ENCODE assay signal across 1 cellular context in genomic region chr17:79778504-79779087, GRCh38.
A peak's percentile ranks its signal among the peaks of the same experiment; 100 is the strongest.
TF ChIP-seq lines count a peak whose summit lies in the region.

No MANE protein-coding gene starts in this region.

TF ChIP-seq in HepG2, 621 proteins besides CTCF, POLR2A, EP300 and RAD21 (continues in another document):
- no peak for TF ChIP-seq HNF1A (IDR thresholded peaks at IDR 0.05; ENCODE audit: low read depth)
- TF ChIP-seq HNF1A (CRISPR knock-in tag; IDR thresholded peaks at IDR 0.05; ENCODE audit: borderline replicate concordance): no peak
- peak; percentile 27; the same call in 1 of the 2 replicates for TF ChIP-seq ZNF446 (CRISPR knock-in tag; IDR thresholded peaks at IDR 0.05)
- TF ChIP-seq ZNF709 (CRISPR knock-in tag; IDR thresholded peaks at IDR 0.05): no peak
- no peak for TF ChIP-seq GTF3A (CRISPR knock-in tag; conservative IDR thresholded peaks at IDR 0.05)
- TF ChIP-seq ZC3H13 (CRISPR knock-in tag; IDR thresholded peaks at IDR 0.05): no peak; the same call in 1 of the 2 replicates
- TF ChIP-seq ZNF253 (CRISPR knock-in tag; IDR thresholded peaks at IDR 0.05; ENCODE audit: borderline replicate concordance): no peak
- TF ChIP-seq ZBTB38 (CRISPR knock-in tag; IDR thresholded peaks at IDR 0.05): no peak
- TF ChIP-seq ZIK1 (CRISPR knock-in tag; IDR thresholded peaks at IDR 0.05; ENCODE audit: borderline replicate concordance, low read depth): no peak
- TF ChIP-seq MED13 (CRISPR knock-in tag; IDR thresholded peaks at IDR 0.05): no peak
- TF ChIP-seq ZNF691 (CRISPR knock-in tag; IDR thresholded peaks at IDR 0.05; ENCODE audit: borderline replicate concordance, low read depth): no peak
- no peak for TF ChIP-seq TARDBP (CRISPR knock-in tag; IDR thresholded peaks at IDR 0.05)
- no peak for TF ChIP-seq CENPT (CRISPR knock-in tag; IDR thresholded peaks at IDR 0.05; ENCODE audit: low read depth)
- TF ChIP-seq ZNF503 (CRISPR knock-in tag; IDR thresholded peaks at IDR 0.05): no peak; the same call in 1 of the 2 replicates
- TF ChIP-seq ZNF10 (CRISPR knock-in tag; IDR thresholded peaks at IDR 0.05; ENCODE audit: borderline replicate concordance, low read depth): no peak
- no peak for TF ChIP-seq ZNF260 (CRISPR knock-in tag; IDR thresholded peaks at IDR 0.05; ENCODE audit: borderline replicate concordance, low read depth)
- no peak for TF ChIP-seq KLF15 (CRISPR knock-in tag; IDR thresholded peaks at IDR 0.05; ENCODE audit: borderline replicate concordance)
- no peak for TF ChIP-seq JUNB (CRISPR knock-in tag; IDR thresholded peaks at IDR 0.05; ENCODE audit: borderline replicate concordance)
- TF ChIP-seq ZNF225 (CRISPR knock-in tag; IDR thresholded peaks at IDR 0.05): no peak
- TF ChIP-seq ZNF512 (CRISPR knock-in tag; IDR thresholded peaks at IDR 0.05): no peak
- TF ChIP-seq RORA (CRISPR knock-in tag; IDR thresholded peaks at IDR 0.05): no peak
- no peak for TF ChIP-seq KLF13 (CRISPR knock-in tag; IDR thresholded peaks at IDR 0.05)
- no peak for TF ChIP-seq SRSF4 (IDR thresholded peaks at IDR 0.05; ENCODE audit: low read depth, low read length, poor library complexity, severe bottlenecking)
- TF ChIP-seq ARID2 (CRISPR knock-in tag; IDR thresholded peaks at IDR 0.05; ENCODE audit: borderline replicate concordance): no peak
- TF ChIP-seq SIX4 (CRISPR knock-in tag; IDR thresholded peaks at IDR 0.05): no peak
- TF ChIP-seq NCOR1 (IDR thresholded peaks at IDR 0.05; ENCODE audit: borderline replicate concordance, low read length): no peak
- no peak for TF ChIP-seq XBP1 (CRISPR knock-in tag; IDR thresholded peaks at IDR 0.05)
- 0 out of 2 replicates have a peak, but pooled peaks have one; percentile 21 for TF ChIP-seq ATF2 (CRISPR knock-in tag; IDR thresholded peaks at IDR 0.05)
- peak; percentile 46; the same call in 1 of the 2 replicates for TF ChIP-seq YEATS4 (CRISPR knock-in tag; IDR thresholded peaks at IDR 0.05; ENCODE audit: borderline replicate concordance)
- no peak for TF ChIP-seq ZNF576 (CRISPR knock-in tag; IDR thresholded peaks at IDR 0.05)
- TF ChIP-seq CEBPG (CRISPR knock-in tag; IDR thresholded peaks at IDR 0.05): no peak
- no peak for TF ChIP-seq NPAS2 (CRISPR knock-in tag; IDR thresholded peaks at IDR 0.05; ENCODE audit: borderline replicate concordance)
- no peak for TF ChIP-seq ZMYM4 (CRISPR knock-in tag; IDR thresholded peaks at IDR 0.05)
- no peak for TF ChIP-seq TRAFD1 (CRISPR knock-in tag; IDR thresholded peaks at IDR 0.05; ENCODE audit: borderline replicate concordance)
- TF ChIP-seq ZNF441 (CRISPR knock-in tag; IDR thresholded peaks at IDR 0.05; ENCODE audit: borderline replicate concordance): no peak
- TF ChIP-seq AHDC1 (CRISPR knock-in tag; IDR thresholded peaks at IDR 0.05; ENCODE audit: borderline replicate concordance): no peak
- no peak for TF ChIP-seq TCF7 (IDR thresholded peaks at IDR 0.05; ENCODE audit: low read depth)
- TF ChIP-seq ZNF337 (CRISPR knock-in tag; IDR thresholded peaks at IDR 0.05; ENCODE audit: borderline replicate concordance, low read depth): no peak
- TF ChIP-seq ZNF564 (CRISPR knock-in tag; IDR thresholded peaks at IDR 0.05): no peak
- TF ChIP-seq ZNF589 (CRISPR knock-in tag; conservative IDR thresholded peaks at IDR 0.05): no peak
- TF ChIP-seq ARHGAP35 (CRISPR knock-in tag; IDR thresholded peaks at IDR 0.05; ENCODE audit: borderline replicate concordance): no peak
- no peak for TF ChIP-seq PPARG (CRISPR knock-in tag; conservative IDR thresholded peaks at IDR 0.05)
- 0 out of 2 replicates have a peak, but pooled peaks have one; percentile 2 for TF ChIP-seq SOX5 (CRISPR knock-in tag; IDR thresholded peaks at IDR 0.05; ENCODE audit: borderline replicate concordance)
- no peak for TF ChIP-seq SP140L (CRISPR knock-in tag; IDR thresholded peaks at IDR 0.05; ENCODE audit: borderline replicate concordance)
- TF ChIP-seq ZNF674 (CRISPR knock-in tag; IDR thresholded peaks at IDR 0.05; ENCODE audit: low read depth): no peak
- TF ChIP-seq ZFY (CRISPR knock-in tag; IDR thresholded peaks at IDR 0.05): 0 out of 2 replicates have a peak, but pooled peaks have one; percentile 4
- TF ChIP-seq ZNF724P (CRISPR knock-in tag; IDR thresholded peaks at IDR 0.05; ENCODE audit: borderline replicate concordance): no peak
- TF ChIP-seq KLF11 (CRISPR knock-in tag; IDR thresholded peaks at IDR 0.05): no peak
- TF ChIP-seq ZNF841 (CRISPR knock-in tag; IDR thresholded peaks at IDR 0.05; ENCODE audit: borderline replicate concordance): no peak
- 0 out of 2 replicates have a peak, but pooled peaks have one; percentile 75 for TF ChIP-seq HES4 (CRISPR knock-in tag; IDR thresholded peaks at IDR 0.05; ENCODE audit: borderline replicate concordance)
- TF ChIP-seq ZNF343 (CRISPR knock-in tag; IDR thresholded peaks at IDR 0.05): no peak
